Comparison of ENCODE assay signal across 1 cellular context in the genomic region with DNA sequence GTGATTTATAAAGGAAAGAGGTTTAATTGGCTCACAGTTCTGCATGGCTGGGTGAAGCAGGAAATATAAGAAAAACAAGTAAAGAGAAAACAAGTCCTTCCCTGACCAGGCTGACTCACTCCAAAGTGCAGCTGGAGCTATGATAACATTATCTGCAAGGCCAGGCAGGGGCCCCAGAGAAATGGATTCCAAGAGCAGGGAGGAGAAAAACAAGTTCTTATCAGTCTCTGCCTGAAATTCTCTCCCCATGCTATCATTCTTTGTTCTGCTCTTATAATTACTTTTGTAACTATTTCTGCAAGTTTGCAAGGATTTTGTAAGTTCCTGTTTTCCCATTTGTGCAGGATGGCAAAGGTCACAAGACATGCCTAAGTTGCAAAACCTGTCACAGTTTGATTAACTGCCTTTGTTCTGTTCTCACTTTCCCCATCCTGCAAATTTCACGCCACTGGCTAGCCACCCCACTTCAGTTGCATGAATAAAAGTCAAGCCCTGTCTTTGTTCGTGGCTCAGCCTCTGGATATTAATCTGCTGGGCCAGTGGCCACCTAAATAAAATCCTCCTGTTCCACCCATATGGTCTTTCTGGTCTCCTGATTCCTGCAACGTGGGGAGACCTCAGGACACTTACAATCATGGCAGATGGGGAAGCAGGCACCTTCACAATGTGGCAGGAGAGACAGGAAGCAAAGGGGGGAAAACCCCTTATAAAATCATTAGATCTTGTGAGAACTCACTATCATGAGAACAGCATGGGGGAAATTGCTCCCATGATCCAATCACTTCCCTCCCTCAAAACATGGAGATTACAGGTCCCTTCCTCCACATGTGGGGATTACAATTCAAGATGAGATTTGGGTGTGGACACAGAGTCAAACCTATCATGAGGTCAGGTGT.
TF ChIP-seq lines count a peak whose summit lies in the region.

No MANE protein-coding gene starts in this region.

TF ChIP-seq in K562, 482 proteins besides CTCF, POLR2A, EP300 and RAD21 (continued from another document and continues in another):
- TF ChIP-seq, protein P1, sequence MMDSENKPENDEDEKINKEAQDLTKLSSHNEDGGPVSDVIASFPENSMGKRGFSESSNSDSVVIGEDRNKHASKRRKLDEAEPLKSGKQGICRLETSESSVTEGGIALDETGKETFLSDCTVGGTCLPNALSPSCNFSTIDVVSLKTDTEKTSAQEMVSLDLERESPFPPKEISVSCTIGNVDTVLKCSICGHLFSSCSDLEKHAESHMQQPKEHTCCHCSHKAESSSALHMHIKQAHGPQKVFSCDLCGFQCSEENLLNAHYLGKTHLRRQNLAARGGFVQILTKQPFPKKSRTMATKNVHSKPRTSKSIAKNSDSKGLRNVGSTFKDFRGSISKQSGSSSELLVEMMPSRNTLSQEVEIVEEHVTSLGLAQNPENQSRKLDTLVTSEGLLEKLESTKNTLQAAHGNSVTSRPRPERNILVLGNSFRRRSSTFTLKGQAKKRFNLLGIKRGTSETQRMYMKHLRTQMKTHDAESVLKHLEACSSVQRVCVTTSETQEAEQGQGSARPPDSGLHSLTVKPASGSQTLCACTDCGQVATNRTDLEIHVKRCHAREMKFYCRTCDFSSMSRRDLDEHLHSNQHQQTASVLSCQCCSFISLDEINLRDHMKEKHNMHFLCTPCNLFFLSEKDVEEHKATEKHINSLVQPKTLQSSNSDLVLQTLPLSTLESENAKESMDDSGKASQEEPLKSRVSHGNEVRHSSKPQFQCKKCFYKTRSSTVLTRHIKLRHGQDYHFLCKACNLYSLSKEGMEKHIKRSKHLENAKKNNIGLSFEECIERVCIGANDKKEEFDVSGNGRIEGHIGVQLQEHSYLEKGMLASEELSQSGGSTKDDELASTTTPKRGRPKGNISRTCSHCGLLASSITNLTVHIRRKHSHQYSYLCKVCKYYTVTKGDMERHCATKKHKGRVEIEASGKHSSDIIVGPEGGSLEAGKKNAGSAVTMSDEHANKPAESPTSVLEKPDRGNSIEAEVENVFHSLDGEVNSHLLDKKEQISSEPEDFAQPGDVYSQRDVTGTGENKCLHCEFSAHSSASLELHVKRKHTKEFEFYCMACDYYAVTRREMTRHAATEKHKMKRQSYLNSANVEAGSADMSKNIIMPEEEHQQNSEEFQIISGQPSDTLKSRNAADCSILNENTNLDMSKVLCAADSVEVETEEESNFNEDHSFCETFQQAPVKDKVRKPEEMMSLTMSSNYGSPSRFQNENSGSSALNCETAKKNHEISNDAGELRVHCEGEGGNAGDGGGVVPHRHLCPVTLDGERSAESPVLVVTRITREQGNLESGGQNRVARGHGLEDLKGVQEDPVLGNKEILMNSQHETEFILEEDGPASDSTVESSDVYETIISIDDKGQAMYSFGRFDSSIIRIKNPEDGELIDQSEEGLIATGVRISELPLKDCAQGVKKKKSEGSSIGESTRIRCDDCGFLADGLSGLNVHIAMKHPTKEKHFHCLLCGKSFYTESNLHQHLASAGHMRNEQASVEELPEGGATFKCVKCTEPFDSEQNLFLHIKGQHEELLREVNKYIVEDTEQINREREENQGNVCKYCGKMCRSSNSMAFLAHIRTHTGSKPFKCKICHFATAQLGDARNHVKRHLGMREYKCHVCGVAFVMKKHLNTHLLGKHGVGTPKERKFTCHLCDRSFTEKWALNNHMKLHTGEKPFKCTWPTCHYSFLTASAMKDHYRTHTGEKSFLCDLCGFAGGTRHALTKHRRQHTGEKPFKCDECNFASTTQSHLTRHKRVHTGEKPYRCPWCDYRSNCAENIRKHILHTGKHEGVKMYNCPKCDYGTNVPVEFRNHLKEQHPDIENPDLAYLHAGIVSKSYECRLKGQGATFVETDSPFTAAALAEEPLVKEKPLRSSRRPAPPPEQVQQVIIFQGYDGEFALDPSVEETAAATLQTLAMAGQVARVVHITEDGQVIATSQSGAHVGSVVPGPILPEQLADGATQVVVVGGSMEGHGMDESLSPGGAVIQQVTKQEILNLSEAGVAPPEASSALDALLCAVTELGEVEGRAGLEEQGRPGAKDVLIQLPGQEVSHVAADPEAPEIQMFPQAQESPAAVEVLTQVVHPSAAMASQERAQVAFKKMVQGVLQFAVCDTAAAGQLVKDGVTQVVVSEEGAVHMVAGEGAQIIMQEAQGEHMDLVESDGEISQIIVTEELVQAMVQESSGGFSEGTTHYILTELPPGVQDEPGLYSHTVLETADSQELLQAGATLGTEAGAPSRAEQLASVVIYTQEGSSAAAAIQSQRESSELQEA (IDR thresholded peaks at IDR 0.05; ENCODE audit: low read depth), result no peak
- peak; percentile 95 for TF ChIP-seq CC2D1A (IDR thresholded peaks at IDR 0.05)
- 0 out of 2 replicates have a peak, but pooled peaks have one; percentile 8 for TF ChIP-seq ILK (tag; IDR thresholded peaks at IDR 0.05; ENCODE audit: borderline replicate concordance, low read depth)
- TF ChIP-seq, protein P2, sequence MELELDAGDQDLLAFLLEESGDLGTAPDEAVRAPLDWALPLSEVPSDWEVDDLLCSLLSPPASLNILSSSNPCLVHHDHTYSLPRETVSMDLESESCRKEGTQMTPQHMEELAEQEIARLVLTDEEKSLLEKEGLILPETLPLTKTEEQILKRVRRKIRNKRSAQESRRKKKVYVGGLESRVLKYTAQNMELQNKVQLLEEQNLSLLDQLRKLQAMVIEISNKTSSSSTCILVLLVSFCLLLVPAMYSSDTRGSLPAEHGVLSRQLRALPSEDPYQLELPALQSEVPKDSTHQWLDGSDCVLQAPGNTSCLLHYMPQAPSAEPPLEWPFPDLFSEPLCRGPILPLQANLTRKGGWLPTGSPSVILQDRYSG (tag; conservative IDR thresholded peaks at IDR 0.05; ENCODE audit: low read depth), result peak; percentile 22; the same call in 1 of the 2 replicates
- TF ChIP-seq NFATC3 (IDR thresholded peaks at IDR 0.05), result no peak
- TF ChIP-seq KDM2B (CRISPR knock-in tag; IDR thresholded peaks at IDR 0.05), result no peak
- TF ChIP-seq, protein P3, sequence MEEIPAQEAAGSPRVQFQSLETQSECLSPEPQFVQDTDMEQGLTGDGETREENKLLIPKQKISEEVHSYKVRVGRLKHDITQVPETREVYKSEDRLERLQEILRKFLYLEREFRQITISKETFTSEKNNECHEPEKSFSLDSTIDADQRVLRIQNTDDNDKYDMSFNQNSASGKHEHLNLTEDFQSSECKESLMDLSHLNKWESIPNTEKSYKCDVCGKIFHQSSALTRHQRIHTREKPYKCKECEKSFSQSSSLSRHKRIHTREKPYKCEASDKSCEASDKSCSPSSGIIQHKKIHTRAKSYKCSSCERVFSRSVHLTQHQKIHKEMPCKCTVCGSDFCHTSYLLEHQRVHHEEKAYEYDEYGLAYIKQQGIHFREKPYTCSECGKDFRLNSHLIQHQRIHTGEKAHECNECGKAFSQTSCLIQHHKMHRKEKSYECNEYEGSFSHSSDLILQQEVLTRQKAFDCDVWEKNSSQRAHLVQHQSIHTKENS (CRISPR knock-in tag; IDR thresholded peaks at IDR 0.05), result no peak
- TF ChIP-seq ERF (CRISPR knock-in tag; IDR thresholded peaks at IDR 0.05), result peak; percentile 56; the same call in 1 of the 2 replicates
- no peak for TF ChIP-seq IFI16 (CRISPR knock-in tag; IDR thresholded peaks at IDR 0.05)
- peak; percentile 28; the same call in 1 of the 2 replicates for TF ChIP-seq NFE2L1 (tag; IDR thresholded peaks at IDR 0.05; ENCODE audit: borderline replicate concordance, low read depth)
- TF ChIP-seq, protein P4, sequence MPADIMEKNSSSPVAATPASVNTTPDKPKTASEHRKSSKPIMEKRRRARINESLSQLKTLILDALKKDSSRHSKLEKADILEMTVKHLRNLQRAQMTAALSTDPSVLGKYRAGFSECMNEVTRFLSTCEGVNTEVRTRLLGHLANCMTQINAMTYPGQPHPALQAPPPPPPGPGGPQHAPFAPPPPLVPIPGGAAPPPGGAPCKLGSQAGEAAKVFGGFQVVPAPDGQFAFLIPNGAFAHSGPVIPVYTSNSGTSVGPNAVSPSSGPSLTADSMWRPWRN (IDR thresholded peaks at IDR 0.05; ENCODE audit: low read depth), result peak; percentile 60
- TF ChIP-seq RB1 (IDR thresholded peaks at IDR 0.05; ENCODE audit: low read depth), result no peak
- TF ChIP-seq, protein P5, sequence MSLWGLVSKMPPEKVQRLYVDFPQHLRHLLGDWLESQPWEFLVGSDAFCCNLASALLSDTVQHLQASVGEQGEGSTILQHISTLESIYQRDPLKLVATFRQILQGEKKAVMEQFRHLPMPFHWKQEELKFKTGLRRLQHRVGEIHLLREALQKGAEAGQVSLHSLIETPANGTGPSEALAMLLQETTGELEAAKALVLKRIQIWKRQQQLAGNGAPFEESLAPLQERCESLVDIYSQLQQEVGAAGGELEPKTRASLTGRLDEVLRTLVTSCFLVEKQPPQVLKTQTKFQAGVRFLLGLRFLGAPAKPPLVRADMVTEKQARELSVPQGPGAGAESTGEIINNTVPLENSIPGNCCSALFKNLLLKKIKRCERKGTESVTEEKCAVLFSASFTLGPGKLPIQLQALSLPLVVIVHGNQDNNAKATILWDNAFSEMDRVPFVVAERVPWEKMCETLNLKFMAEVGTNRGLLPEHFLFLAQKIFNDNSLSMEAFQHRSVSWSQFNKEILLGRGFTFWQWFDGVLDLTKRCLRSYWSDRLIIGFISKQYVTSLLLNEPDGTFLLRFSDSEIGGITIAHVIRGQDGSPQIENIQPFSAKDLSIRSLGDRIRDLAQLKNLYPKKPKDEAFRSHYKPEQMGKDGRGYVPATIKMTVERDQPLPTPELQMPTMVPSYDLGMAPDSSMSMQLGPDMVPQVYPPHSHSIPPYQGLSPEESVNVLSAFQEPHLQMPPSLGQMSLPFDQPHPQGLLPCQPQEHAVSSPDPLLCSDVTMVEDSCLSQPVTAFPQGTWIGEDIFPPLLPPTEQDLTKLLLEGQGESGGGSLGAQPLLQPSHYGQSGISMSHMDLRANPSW (CRISPR knock-in tag; IDR thresholded peaks at IDR 0.05), result no peak
- TF ChIP-seq, protein P6, sequence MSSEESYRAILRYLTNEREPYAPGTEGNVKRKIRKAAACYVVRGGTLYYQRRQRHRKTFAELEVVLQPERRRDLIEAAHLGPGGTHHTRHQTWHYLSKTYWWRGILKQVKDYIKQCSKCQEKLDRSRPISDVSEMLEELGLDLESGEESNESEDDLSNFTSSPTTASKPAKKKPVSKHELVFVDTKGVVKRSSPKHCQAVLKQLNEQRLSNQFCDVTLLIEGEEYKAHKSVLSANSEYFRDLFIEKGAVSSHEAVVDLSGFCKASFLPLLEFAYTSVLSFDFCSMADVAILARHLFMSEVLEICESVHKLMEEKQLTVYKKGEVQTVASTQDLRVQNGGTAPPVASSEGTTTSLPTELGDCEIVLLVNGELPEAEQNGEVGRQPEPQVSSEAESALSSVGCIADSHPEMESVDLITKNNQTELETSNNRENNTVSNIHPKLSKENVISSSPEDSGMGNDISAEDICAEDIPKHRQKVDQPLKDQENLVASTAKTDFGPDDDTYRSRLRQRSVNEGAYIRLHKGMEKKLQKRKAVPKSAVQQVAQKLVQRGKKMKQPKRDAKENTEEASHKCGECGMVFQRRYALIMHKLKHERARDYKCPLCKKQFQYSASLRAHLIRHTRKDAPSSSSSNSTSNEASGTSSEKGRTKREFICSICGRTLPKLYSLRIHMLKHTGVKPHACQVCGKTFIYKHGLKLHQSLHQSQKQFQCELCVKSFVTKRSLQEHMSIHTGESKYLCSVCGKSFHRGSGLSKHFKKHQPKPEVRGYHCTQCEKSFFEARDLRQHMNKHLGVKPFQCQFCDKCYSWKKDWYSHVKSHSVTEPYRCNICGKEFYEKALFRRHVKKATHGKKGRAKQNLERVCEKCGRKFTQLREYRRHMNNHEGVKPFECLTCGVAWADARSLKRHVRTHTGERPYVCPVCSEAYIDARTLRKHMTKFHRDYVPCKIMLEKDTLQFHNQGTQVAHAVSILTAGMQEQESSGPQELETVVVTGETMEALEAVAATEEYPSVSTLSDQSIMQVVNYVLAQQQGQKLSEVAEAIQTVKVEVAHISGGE (CRISPR knock-in tag; IDR thresholded peaks at IDR 0.05), result peak in 1 of 3 experiments; percentile 63; a peak in 1 of 6 replicates
- TF ChIP-seq ZNF232 (CRISPR knock-in tag; IDR thresholded peaks at IDR 0.05), result no peak
- TF ChIP-seq PRMT5 (CRISPR knock-in tag; IDR thresholded peaks at IDR 0.05), result no peak
- TF ChIP-seq ZSCAN29 (IDR thresholded peaks at IDR 0.05), result no peak
- TF ChIP-seq ZNF408 (CRISPR knock-in tag; IDR thresholded peaks at IDR 0.05; ENCODE audit: low read depth), result no peak
- TF ChIP-seq MCM7 (IDR thresholded peaks at IDR 0.05), result no peak
- TF ChIP-seq, protein P7, sequence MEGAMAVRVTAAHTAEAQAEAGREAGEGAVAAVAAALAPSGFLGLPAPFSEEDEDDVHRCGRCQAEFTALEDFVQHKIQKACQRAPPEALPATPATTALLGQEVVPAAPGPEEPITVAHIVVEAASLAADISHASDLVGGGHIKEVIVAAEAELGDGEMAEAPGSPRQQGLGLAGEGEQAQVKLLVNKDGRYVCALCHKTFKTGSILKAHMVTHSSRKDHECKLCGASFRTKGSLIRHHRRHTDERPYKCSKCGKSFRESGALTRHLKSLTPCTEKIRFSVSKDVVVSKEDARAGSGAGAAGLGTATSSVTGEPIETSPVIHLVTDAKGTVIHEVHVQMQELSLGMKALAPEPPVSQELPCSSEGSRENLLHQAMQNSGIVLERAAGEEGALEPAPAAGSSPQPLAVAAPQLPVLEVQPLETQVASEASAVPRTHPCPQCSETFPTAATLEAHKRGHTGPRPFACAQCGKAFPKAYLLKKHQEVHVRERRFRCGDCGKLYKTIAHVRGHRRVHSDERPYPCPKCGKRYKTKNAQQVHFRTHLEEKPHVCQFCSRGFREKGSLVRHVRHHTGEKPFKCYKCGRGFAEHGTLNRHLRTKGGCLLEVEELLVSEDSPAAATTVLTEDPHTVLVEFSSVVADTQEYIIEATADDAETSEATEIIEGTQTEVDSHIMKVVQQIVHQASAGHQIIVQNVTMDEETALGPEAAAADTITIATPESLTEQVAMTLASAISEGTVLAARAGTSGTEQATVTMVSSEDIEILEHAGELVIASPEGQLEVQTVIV (CRISPR knock-in tag; IDR thresholded peaks at IDR 0.05; ENCODE audit: borderline replicate concordance), result no peak
- TF ChIP-seq, protein P8, sequence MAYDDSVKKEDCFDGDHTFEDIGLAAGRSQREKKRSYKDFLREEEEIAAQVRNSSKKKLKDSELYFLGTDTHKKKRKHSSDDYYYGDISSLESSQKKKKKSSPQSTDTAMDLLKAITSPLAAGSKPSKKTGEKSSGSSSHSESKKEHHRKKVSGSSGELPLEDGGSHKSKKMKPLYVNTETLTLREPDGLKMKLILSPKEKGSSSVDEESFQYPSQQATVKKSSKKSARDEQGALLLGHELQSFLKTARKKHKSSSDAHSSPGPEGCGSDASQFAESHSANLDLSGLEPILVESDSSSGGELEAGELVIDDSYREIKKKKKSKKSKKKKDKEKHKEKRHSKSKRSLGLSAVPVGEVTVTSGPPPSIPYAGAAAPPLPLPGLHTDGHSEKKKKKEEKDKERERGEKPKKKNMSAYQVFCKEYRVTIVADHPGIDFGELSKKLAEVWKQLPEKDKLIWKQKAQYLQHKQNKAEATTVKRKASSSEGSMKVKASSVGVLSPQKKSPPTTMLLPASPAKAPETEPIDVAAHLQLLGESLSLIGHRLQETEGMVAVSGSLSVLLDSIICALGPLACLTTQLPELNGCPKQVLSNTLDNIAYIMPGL (CRISPR knock-in tag; IDR thresholded peaks at IDR 0.05), result no peak
- TF ChIP-seq SLC30A9 (CRISPR knock-in tag; IDR thresholded peaks at IDR 0.05), result no peak
- TF ChIP-seq ELF4 (CRISPR knock-in tag; IDR thresholded peaks at IDR 0.05), result peak; percentile 31; the same call in 1 of the 2 replicates
- no peak for TF ChIP-seq ZFP36 (IDR thresholded peaks at IDR 0.05; ENCODE audit: low read depth, low read length, partially characterized antibody)
- peak; percentile 58 for TF ChIP-seq FOS (IDR thresholded peaks at IDR 0.05; ENCODE audit: extremely low read depth, insufficient read length)
- TF ChIP-seq HDAC2 (IDR thresholded peaks at IDR 0.05), result peak; percentile 97
- TF ChIP-seq ZNF785 (CRISPR knock-in tag; IDR thresholded peaks at IDR 0.05), result no peak
- TF ChIP-seq MECOM (CRISPR knock-in tag; IDR thresholded peaks at IDR 0.05), result no peak
